In the genomic region with DNA sequence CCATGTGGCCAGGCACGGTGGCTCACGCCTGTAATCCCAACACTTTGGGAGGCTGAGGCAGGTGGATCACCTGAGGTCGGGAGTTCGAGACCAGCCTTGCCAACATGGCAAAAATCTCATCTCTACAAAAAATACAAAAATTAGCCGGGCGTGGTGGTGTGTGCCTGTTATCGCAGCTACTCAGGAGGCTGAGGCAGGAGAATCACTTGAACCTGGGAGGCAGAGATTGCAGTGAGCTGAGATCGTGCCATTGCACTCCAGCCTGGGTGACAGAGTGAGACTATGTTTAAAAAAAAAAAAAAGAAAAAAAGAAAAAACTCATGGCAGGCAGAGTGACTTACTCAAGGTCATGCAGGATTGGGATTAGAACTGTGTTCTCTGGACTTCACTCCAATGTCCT, we compare ENCODE assay signal across 2 cellular contexts. TPM values are rescaled to one million over a fixed set of nuclear protein-coding genes. Genes with fewer than 3 reads are reported as not detected.
"Had no signal": no experiment of that assay in that cellular context is flagged by ENCODE, and none has a peak within 500 bp of the region (broad histone marks: within the 10 kb centered on the region; RNA-seq: fewer than 3 reads in every experiment).

No MANE protein-coding gene starts in this region.

RNA-seq across cellular contexts. Expression of a gene that starts 16.1 kb away (rescaled TPM):
- total RNA-seq: dermis microvascular lymphatic vessel endothelial cell, Right ventricle myocardium inferior had no signal
